8 cellular contexts compared by ENCODE assay signal in genomic region chr1:146228710-146229477, GRCh38. TPM values are rescaled to one million over a fixed set of nuclear protein-coding genes. Genes with fewer than 3 reads are reported as not detected.
DNase-seq lines count a peak whose midpoint lies in the region; ATAC-seq, FAIRE-seq and TF ChIP-seq lines count a peak whose summit lies in the region.
"Not testable (repeated sequence)": the region's sequence is repeated elsewhere in the genome, so short reads cannot be mapped to it uniquely, and the experiment has no call there.

TSS of gene NOTCH2NLA (minus strand) at chr1:146229021. CDS start at chr1:146189337, 39,684 bp downstream.

- H3K4me3 Mint-ChIP-seq in neural crest cell: peak within 1 kb of the TSS; percentile 78

- peak in 6 of 8 donors; percentile 55 to 86 (median 68) for ATAC-seq in heart right ventricle

- H3K27me3 Mint-ChIP-seq in neural crest cell (ENCODE audit: low read depth): not testable (repeated sequence)

- 1% methylated on average over 14 of the region's 72 CpGs; no CpG with 5 or more reads in 1 of the 2 donors for WGBS in heart right ventricle, 2 donors

- H3K27ac Mint-ChIP-seq in neural crest cell (ENCODE audit: unreplicated experiment): not testable (repeated sequence)

- DNase-seq in A673 (ENCODE audit: low spot score) (peak; percentile 30), breast epithelium (ENCODE audit: low spot score in 2 of 2) (peak; percentile 30 to 34), heart right ventricle (peak; percentile 10 to 33), neural crest cell (ENCODE audit: low read depth, low spot score) (peak; percentile 21)
- DNase-seq in H54 (ENCODE audit: insufficient read length, low spot score); RCC 7860 (ENCODE audit: low spot score): not testable (repeated sequence)
- DNase-seq in activated CD8-positive, alpha-beta memory T cell treated with anti-CD3 and anti-CD28 coated beads for 4 hours (ENCODE audit: low read depth in 2 of 2): peak; percentile 1
- peak in 2 of 3 experiments; percentile 19 to 32 for DNase-seq in stimulated activated CD4-positive, alpha-beta T cell treated with anti-CD3 and anti-CD28 coated beads, TNF-alpha, amount 100 ng/mL, for 24 hours (ENCODE audit: low read depth in 3 of 3)

- not testable (repeated sequence) for H3K9me3 Mint-ChIP-seq in neural crest cell

- POLR2A ChIA-PET in A673 (lab: Charles Lee; ENCODE audit: low non-redundant PET): not testable (repeated sequence)

- CTCF ChIA-PET in A673 (lab: Charles Lee): not testable (repeated sequence)

- H3K4me3 ChIP-seq in A673 (ENCODE audit: low read depth, low read length, poor library complexity, severe bottlenecking) (peak within 1 kb of the TSS; percentile 52), breast epithelium (peak within 1 kb of the TSS; percentile 56 to 66 (median 62)), heart right ventricle (peak within 1 kb of the TSS; percentile 21 to 68 (median 58))

- FAIRE-seq in H54 (lab: Jason Lieb, UNC): not testable (repeated sequence)
- FAIRE-seq in RCC 7860 (lab: Jason Lieb, UNC): peak; percentile 62

- not testable (repeated sequence) for H3K4me1 ChIP-seq in A673 (ENCODE audit: insufficient read depth, low read length, poor library complexity, severe bottlenecking); breast epithelium; heart right ventricle

- peak within 1 kb of the TSS; percentile 61 for H3K27ac ChIP-seq in A673 (ENCODE audit: low read depth, low read length, poor library complexity, severe bottlenecking)
- H3K27ac ChIP-seq in breast epithelium: peak within 1 kb of the TSS; percentile 83 to 89
- H3K27ac ChIP-seq in heart right ventricle: peak within 1 kb of the TSS; percentile 58 to 87 (median 76)

- not testable (repeated sequence) for H3K9me3 ChIP-seq in A673 (ENCODE audit: low read depth, low read length, poor library complexity, severe bottlenecking); breast epithelium; heart right ventricle

- not testable (repeated sequence) for H3K36me3 Mint-ChIP-seq in neural crest cell (ENCODE audit: low read depth)

- not testable (repeated sequence) for H3K36me3 ChIP-seq in A673 (ENCODE audit: insufficient read depth, low read length, poor library complexity, severe bottlenecking); breast epithelium; heart right ventricle

- not testable (repeated sequence) for BruUV-seq in A673 (replicated peaks; lab: Mats Ljungman, UMichigan)

- TF ChIP-seq POLR2A in H54 (IDR thresholded peaks at IDR 0.05; ENCODE audit: low read depth, low read length): peak; percentile 48; the same call in 1 of the 2 replicates
- TF ChIP-seq POLR2A in breast epithelium (IDR thresholded peaks at IDR 0.05): not testable (repeated sequence)

- H3K4me1 Mint-ChIP-seq in neural crest cell: not testable (repeated sequence)

- intact Hi-C loops in A673 (cut with micrococcal nuclease; ENCODE audit: unreplicated experiment); breast epithelium (cut with DNase I; ENCODE audit: low total_unique reads); heart right ventricle (cut with DNase I): not testable (repeated sequence)

- TF ChIP-seq CTCF in A673 (conservative IDR thresholded peaks at IDR 0.05; ENCODE audit: low read depth, low read length); breast epithelium (IDR thresholded peaks at IDR 0.05); heart right ventricle (IDR thresholded peaks at IDR 0.05); neural crest cell (conservative IDR thresholded peaks at IDR 0.05): not testable (repeated sequence)

- H3K27me3 ChIP-seq in A673 (replicated peaks; ENCODE audit: insufficient read depth, low read depth, low read length, poor library complexity); breast epithelium; heart right ventricle: not testable (repeated sequence)

RNA-seq across cellular contexts. Expression of gene NOTCH2NLA, which starts in this region (rescaled TPM):
- total RNA-seq in A673 (2021): 35.2 and 40.1 TPM in 2 replicates
- total RNA-seq in breast epithelium: 100 to 1,000 TPM in 1 of 3 donors, 10 to 100 TPM in 2; 74.1 to 101 (median 89.3) TPM
- 10 to 100 TPM in 8 of 10 donors, 1 to 10 TPM in 2; 6.6 to 18.4 (median 10.8) TPM for total RNA-seq in heart right ventricle
- polyA plus RNA-seq in heart right ventricle: 10 to 100 TPM in 1 of 2 donors, 1 to 10 TPM in 1; 6.3 to 10.9 TPM
- total RNA-seq in neural crest cell: 25.4 and 26.4 TPM in 2 replicates
